Comparison of ENCODE assay signal across 24 cellular contexts in genomic region chr7:81210092-81211064, GRCh38.
A peak's percentile ranks its signal among the peaks of the same experiment; 100 is the strongest.
DNase-seq lines count a peak whose midpoint lies in the region; ATAC-seq and TF ChIP-seq lines count a peak whose summit lies in the region.
"Had no signal": no experiment of that assay in that cellular context is flagged by ENCODE, and none has a peak within 500 bp of the region (broad histone marks: within the 10 kb centered on the region; RNA-seq: fewer than 3 reads in every experiment).

No MANE protein-coding gene starts in this region.

- H3K36me3 Mint-ChIP-seq in HFFc6 (ENCODE audit: low read depth) (no peaks in the 10 kb centered on the region), endodermal cell (ENCODE audit: low read depth) (no peaks in the 10 kb centered on the region)
- no peaks in the 10 kb centered on the region for H3K36me3 Mint-ChIP-seq in activated naive CD4-positive, alpha-beta T cell treated with anti-CD3 and anti-CD28 coated beads, Interleukin-2, amount 50 U/mL, for 72 hours
- H3K36me3 Mint-ChIP-seq: type B pancreatic cell had no signal

- H3K9me3 Mint-ChIP-seq in HFFc6 = no peaks in the 10 kb centered on the region
- no peaks in the 10 kb centered on the region for H3K9me3 Mint-ChIP-seq in endodermal cell
- peaks cover 13 to 21% of the 10 kb centered on the region in 2 donors for H3K9me3 Mint-ChIP-seq in activated naive CD4-positive, alpha-beta T cell treated with anti-CD3 and anti-CD28 coated beads, Interleukin-2, amount 50 U/mL, for 72 hours
- H3K9me3 Mint-ChIP-seq: dendritic cell treated with granulocyte-macrophage colony-stimulating factor and Interleukin-4, amounts not matched to agents 40 ng/mL and 50 ng/mL, for 4 days; stimulated activated naive CD8-positive, alpha-beta T cell treated with anti-CD3 and anti-CD28 coated beads, Interleukin-15, Interleukin-2, amounts not matched to agents 100 ng/mL and 50 ng/mL, for 24 hours; type B pancreatic cell had no signal

- H3K27ac Mint-ChIP-seq in HFFc6 (peak overlapping the region; percentile 65), endodermal cell (no peak overlapping the region)
- no peak overlapping the region for H3K27ac Mint-ChIP-seq in activated naive CD4-positive, alpha-beta T cell treated with anti-CD3 and anti-CD28 coated beads, Interleukin-2, amount 50 U/mL, for 72 hours
- H3K27ac Mint-ChIP-seq: dendritic cell treated with granulocyte-macrophage colony-stimulating factor and Interleukin-4, amounts not matched to agents 40 ng/mL and 50 ng/mL, for 4 days; stimulated activated naive CD8-positive, alpha-beta T cell treated with anti-CD3 and anti-CD28 coated beads, Interleukin-15, Interleukin-2, amounts not matched to agents 100 ng/mL and 50 ng/mL, for 24 hours; type B pancreatic cell had no signal

- H3K36me3 ChIP-seq in endodermal cell (ENCODE audit: control insufficient read depth, insufficient read depth, low read length) = no peaks in the 10 kb centered on the region
- H3K36me3 ChIP-seq: ascending aorta, esophagus muscularis mucosa, right atrium auricular region had no signal

- H3K27me3 Mint-ChIP-seq in HFFc6 (ENCODE audit: insufficient read depth) (no peaks in the 10 kb centered on the region; the same call in 1 of the 2 replicates), endodermal cell (ENCODE audit: insufficient read depth) (no peaks in the 10 kb centered on the region)
- H3K27me3 Mint-ChIP-seq: dendritic cell treated with granulocyte-macrophage colony-stimulating factor and Interleukin-4, amounts not matched to agents 40 ng/mL and 50 ng/mL, for 4 days; stimulated activated naive CD8-positive, alpha-beta T cell treated with anti-CD3 and anti-CD28 coated beads, Interleukin-15, Interleukin-2, amounts not matched to agents 100 ng/mL and 50 ng/mL, for 24 hours; type B pancreatic cell had no signal

- WGBS in endodermal cell (ENCODE audit: insufficient coverage in 1 of 2, insufficient read length in 1 of 2), 2 experiments = 83 to 91% methylated on average over 1 to 2 of the region's 2 CpGs

- no peaks in the 10 kb centered on the region for H3K9me3 ChIP-seq in endodermal cell (ENCODE audit: control insufficient read depth, low read length)
- H3K9me3 ChIP-seq: ascending aorta, esophagus muscularis mucosa, right atrium auricular region had no signal

- H3K9ac ChIP-seq in endodermal cell (ENCODE audit: extremely low read depth, low read length, poor library complexity, severe bottlenecking) = no peak overlapping the region

- no peak overlapping the region; the same call in 1 of the 2 replicates for H3K4me3 Mint-ChIP-seq in HFFc6
- no peak overlapping the region for H3K4me3 Mint-ChIP-seq in endodermal cell
- H3K4me3 Mint-ChIP-seq: dendritic cell treated with granulocyte-macrophage colony-stimulating factor and Interleukin-4, amounts not matched to agents 40 ng/mL and 50 ng/mL, for 4 days; stimulated activated naive CD8-positive, alpha-beta T cell treated with anti-CD3 and anti-CD28 coated beads, Interleukin-15, Interleukin-2, amounts not matched to agents 100 ng/mL and 50 ng/mL, for 24 hours; type B pancreatic cell had no signal

- no peak overlapping the region for H3K4me3 ChIP-seq in endodermal cell (ENCODE audit: low read length)
- H3K4me3 ChIP-seq: ascending aorta, esophagus muscularis mucosa, PC-9, right atrium auricular region, SK-N-MC had no signal

- TF ChIP-seq CTCF in HFFc6 (IDR thresholded peaks at IDR 0.05) (no peak), endodermal cell (conservative IDR thresholded peaks at IDR 0.05) (no peak)

- DNase-seq in HFFc6 (peak; percentile 33), amniotic epithelial cell (ENCODE audit: low read depth) (peak; percentile 44), fibroblast of peridontal ligament (ENCODE audit: extremely low read depth) (peak; percentile 71), stromal cell of bone marrow (ENCODE audit: low read depth) (peak; percentile 51), GM19238 (ENCODE audit: insufficient read length, low spot score) (no peak), endodermal cell (no peak)
- no peak for DNase-seq in activated naive CD4-positive, alpha-beta T cell treated with anti-CD3 and anti-CD28 coated beads, Interleukin-2, amount 50 U/mL, for 72 hours (ENCODE audit: low spot score in 2 of 2)
- DNase-seq: activated CD4-positive, alpha-beta T cell treated with anti-CD3 and anti-CD28 coated beads for 48 hours; activated gamma-delta T cell; DMS53; left colon; NCI-H1930; NCI-H526; PC-9 had no signal

- H3K27ac ChIP-seq in endodermal cell (ENCODE audit: low read depth, low read length) = no peak overlapping the region
- H3K27ac ChIP-seq: ascending aorta, C4-2B, esophagus muscularis mucosa, PC-9, right atrium auricular region, SK-N-MC had no signal

- H3K4me1 ChIP-seq in endodermal cell (ENCODE audit: control insufficient read depth, insufficient read depth, low read length) = peaks cover 2% of the 10 kb centered on the region
- H3K4me1 ChIP-seq: right atrium auricular region had no signal

- no peak for ATAC-seq in HG03135 (IDR thresholded peaks at IDR 0.05; ENCODE audit: unreplicated experiment)
- ATAC-seq in activated naive CD4-positive, alpha-beta T cell treated with anti-CD3 and anti-CD28 coated beads, Interleukin-2, amount 50 U/mL, for 72 hours = no peak
- ATAC-seq: HepG2, left colon had no signal

- no peaks in the 10 kb centered on the region for H3K27me3 ChIP-seq in endodermal cell (ENCODE audit: control insufficient read depth, insufficient read depth, low read length, poor library complexity, severe bottlenecking)
- H3K27me3 ChIP-seq: ascending aorta, esophagus muscularis mucosa, right atrium auricular region had no signal

- H3K4me1 Mint-ChIP-seq in HFFc6 (ENCODE audit: low read depth) (peaks cover 40% of the 10 kb centered on the region), endodermal cell (peaks cover 15% of the 10 kb centered on the region)

Comparison
In these comparisons a context has a peak if more than half of its experiments do, and no peak if none do; other contexts are left out.
1. DNase-seq: peak in HFFc6 (single experiment), amniotic epithelial cell (single experiment), fibroblast of peridontal ligament (single experiment) and stromal cell of bone marrow (single experiment); none in GM19238 (single experiment), endodermal cell (single experiment) and activated naive CD4-positive, alpha-beta T cell treated with anti-CD3 and anti-CD28 coated beads, Interleukin-2, amount 50 U/mL, for 72 hours (0 of 2).